29 cellular contexts compared by ENCODE assay signal in the genomic region with DNA sequence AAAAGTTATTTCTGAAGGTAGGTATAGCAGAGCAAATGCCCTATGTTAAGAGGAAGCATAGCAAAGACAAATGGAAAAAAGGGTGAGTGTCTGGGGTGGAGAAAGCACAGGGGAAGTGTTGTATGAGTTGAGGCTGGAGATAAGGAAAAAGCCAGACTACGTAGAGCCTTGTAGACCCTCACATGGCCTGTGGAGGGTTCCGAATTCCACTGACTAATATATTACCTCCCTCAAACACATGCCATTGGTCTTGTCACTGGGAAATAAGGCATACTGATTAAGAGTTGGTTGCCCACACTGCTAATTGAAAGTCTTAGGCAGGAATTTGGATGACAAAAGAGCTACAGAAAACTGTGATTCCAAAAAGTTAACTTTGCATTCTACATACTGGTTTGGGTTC.
"Had no signal": no experiment of that assay in that cellular context is flagged by ENCODE, and none has a peak within 500 bp of the region (broad histone marks: within the 10 kb centered on the region; RNA-seq: fewer than 3 reads in every experiment).

No MANE protein-coding gene starts in this region.

- H3K9me3 ChIP-seq: ascending aorta, breast epithelium, colonic mucosa had no signal

- H3K36me3 ChIP-seq: ascending aorta, breast epithelium, cardiac muscle cell, colonic mucosa, WERI-Rb-1 had no signal

- H3K4me1 ChIP-seq: ascending aorta, breast epithelium, colonic mucosa had no signal

- ATAC-seq: activated CD4-positive, alpha-beta T cell treated with anti-CD3 and anti-CD28 coated beads for 36 hours; activated CD8-positive, alpha-beta memory T cell treated with anti-CD3 and anti-CD28 coated beads, Interleukin-2, amount 10 ng/mL, durations not matched to agents 7 days and 5 days; activated CD8-positive, alpha-beta T cell treated with anti-CD3 and anti-CD28 coated beads, Interleukin-2, amount 10 ng/mL, durations not matched to agents 7 days and 5 days; activated naive CD4-positive, alpha-beta T cell treated with anti-CD3 and anti-CD28 coated beads, Interleukin-2, amount 50 U/mL, for 72 hours; activated T-cell treated with anti-CD3 and anti-CD28 coated beads, Interleukin-2, amount 50 U/mL, for 72 hours; esophagus mucosa had no signal

- H3K27ac ChIP-seq: ascending aorta, breast epithelium, cardiac muscle cell, colonic mucosa, epithelial cell of prostate, WERI-Rb-1 had no signal

- H3K36me3 Mint-ChIP-seq: activated CD4-positive, alpha-beta memory T cell treated with anti-CD3 and anti-CD28 coated beads for 36 hours; activated CD8-positive, alpha-beta memory T cell treated with anti-CD3 and anti-CD28 coated beads, Interleukin-2, amount 10 ng/mL, durations not matched to agents 7 days and 5 days; activated naive CD4-positive, alpha-beta T cell treated with anti-CD3 and anti-CD28 coated beads, Interleukin-2, amount 50 U/mL, for 72 hours; activated naive CD8-positive, alpha-beta T cell treated with anti-CD3 and anti-CD28 coated beads, Interleukin-2, amount 10 ng/mL, durations not matched to agents 7 days and 5 days; brain had no signal

- H3K9me3 Mint-ChIP-seq: activated CD4-positive, alpha-beta memory T cell treated with anti-CD3 and anti-CD28 coated beads for 36 hours; activated CD4-positive, alpha-beta T cell treated with anti-CD3 and anti-CD28 coated beads, Interleukin-2, amount 10 ng/mL, durations not matched to agents 24 days and 14 days; activated naive CD4-positive, alpha-beta T cell treated with anti-CD3 and anti-CD28 coated beads, Interleukin-2, amount 10 ng/mL, durations not matched to agents 7 days and 5 days; activated naive CD4-positive, alpha-beta T cell treated with anti-CD3 and anti-CD28 coated beads, Interleukin-2, amount 50 U/mL, for 72 hours; activated naive CD8-positive, alpha-beta T cell treated with anti-CD3 and anti-CD28 coated beads, Interleukin-2, amount 10 ng/mL, durations not matched to agents 7 days and 5 days; activated T-cell treated with anti-CD3 and anti-CD28 coated beads, Interleukin-2, amount 50 U/mL, for 72 hours; brain had no signal

- H3K27ac Mint-ChIP-seq: activated CD4-positive, alpha-beta memory T cell treated with anti-CD3 and anti-CD28 coated beads for 36 hours; activated CD4-positive, alpha-beta T cell treated with anti-CD3 and anti-CD28 coated beads for 36 hours; activated CD4-positive, alpha-beta T cell treated with anti-CD3 and anti-CD28 coated beads, Interleukin-2, amount 10 ng/mL, durations not matched to agents 24 days and 14 days; activated CD8-positive, alpha-beta memory T cell treated with anti-CD3 and anti-CD28 coated beads, Interleukin-2, amount 10 ng/mL, durations not matched to agents 7 days and 5 days; activated CD8-positive, alpha-beta T cell treated with anti-CD3 and anti-CD28 coated beads, Interleukin-2, amount 10 ng/mL, durations not matched to agents 7 days and 5 days; activated naive CD4-positive, alpha-beta T cell treated with anti-CD3 and anti-CD28 coated beads, Interleukin-2, amount 10 ng/mL, durations not matched to agents 7 days and 5 days; activated naive CD4-positive, alpha-beta T cell treated with anti-CD3 and anti-CD28 coated beads, Interleukin-2, amount 50 U/mL, for 72 hours; activated naive CD8-positive, alpha-beta T cell treated with anti-CD3 and anti-CD28 coated beads, Interleukin-2, amount 10 ng/mL, durations not matched to agents 7 days and 5 days; activated T-cell treated with anti-CD3 and anti-CD28 coated beads, Interleukin-2, amount 50 U/mL, for 72 hours had no signal

- H3K4me3 ChIP-seq: ascending aorta, breast epithelium, cardiac muscle cell, colonic mucosa had no signal

- H3K27me3 Mint-ChIP-seq: activated CD4-positive, alpha-beta memory T cell treated with anti-CD3 and anti-CD28 coated beads for 36 hours; activated CD4-positive, alpha-beta T cell treated with anti-CD3 and anti-CD28 coated beads for 36 hours; activated CD4-positive, alpha-beta T cell treated with anti-CD3 and anti-CD28 coated beads, Interleukin-2, amount 10 ng/mL, durations not matched to agents 24 days and 14 days; activated CD8-positive, alpha-beta memory T cell treated with anti-CD3 and anti-CD28 coated beads, Interleukin-2, amount 10 ng/mL, durations not matched to agents 7 days and 5 days; activated naive CD4-positive, alpha-beta T cell treated with anti-CD3 and anti-CD28 coated beads, Interleukin-2, amount 10 ng/mL, durations not matched to agents 7 days and 5 days; activated naive CD8-positive, alpha-beta T cell treated with anti-CD3 and anti-CD28 coated beads, Interleukin-2, amount 10 ng/mL, durations not matched to agents 7 days and 5 days; brain had no signal

- DNase-seq: activated CD4-positive, alpha-beta memory T cell treated with anti-CD3 and anti-CD28 coated beads for 36 hours; activated CD4-positive, alpha-beta T cell treated with anti-CD3 and anti-CD28 coated beads for 36 hours; activated CD4-positive, CD25-positive, alpha-beta regulatory T cell; activated CD4-positive, CD25-positive, alpha-beta regulatory T cell treated with anti-CD3 and anti-CD28 coated beads, Interleukin-2, amount 50 U/mL, for 72 hours; activated CD8-positive, alpha-beta memory T cell treated with anti-CD3 and anti-CD28 coated beads, Interleukin-2, amount 10 ng/mL, durations not matched to agents 7 days and 5 days; activated CD8-positive, alpha-beta memory T cell treated with anti-CD3 and anti-CD28 coated beads, Interleukin-2, amount 50 U/mL, for 4 hours; activated CD8-positive, alpha-beta T cell treated with anti-CD3 and anti-CD28 coated beads, Interleukin-2, amount 10 ng/mL, durations not matched to agents 7 days and 5 days; activated gamma-delta T cell; activated naive CD4-positive, alpha-beta T cell; activated naive CD4-positive, alpha-beta T cell treated with anti-CD3 and anti-CD28 coated beads, Interleukin-2, amount 10 ng/mL, durations not matched to agents 7 days and 5 days; activated naive CD8-positive, alpha-beta T cell treated with anti-CD3 and anti-CD28 coated beads, Interleukin-2, amount 10 ng/mL, durations not matched to agents 7 days and 5 days; activated T-cell treated with anti-CD3 and anti-CD28 coated beads, Interleukin-2, amount 50 U/mL, for 1 hour; activated T-cell treated with anti-CD3 and anti-CD28 coated beads, Interleukin-2, amount 50 U/mL, for 72 hours; central memory CD4-positive, alpha-beta T cell; cerebellar nuclear complex; colonic mucosa; effector CD8-positive, alpha-beta T cell; foreskin fibroblast; head of caudate nucleus; T-helper 2 cell; WERI-Rb-1 had no signal

- H3K4me3 Mint-ChIP-seq: activated CD4-positive, alpha-beta memory T cell treated with anti-CD3 and anti-CD28 coated beads for 36 hours; activated CD4-positive, alpha-beta T cell treated with anti-CD3 and anti-CD28 coated beads for 36 hours; activated CD4-positive, alpha-beta T cell treated with anti-CD3 and anti-CD28 coated beads, Interleukin-2, amount 10 ng/mL, durations not matched to agents 24 days and 14 days; activated CD8-positive, alpha-beta memory T cell treated with anti-CD3 and anti-CD28 coated beads, Interleukin-2, amount 10 ng/mL, durations not matched to agents 7 days and 5 days; activated CD8-positive, alpha-beta T cell treated with anti-CD3 and anti-CD28 coated beads, Interleukin-2, amount 10 ng/mL, durations not matched to agents 7 days and 5 days; activated naive CD4-positive, alpha-beta T cell treated with anti-CD3 and anti-CD28 coated beads, Interleukin-2, amount 10 ng/mL, durations not matched to agents 7 days and 5 days; activated naive CD8-positive, alpha-beta T cell treated with anti-CD3 and anti-CD28 coated beads, Interleukin-2, amount 10 ng/mL, durations not matched to agents 7 days and 5 days; activated T-cell treated with anti-CD3 and anti-CD28 coated beads, Interleukin-2, amount 50 U/mL, for 72 hours had no signal

- H3K27me3 ChIP-seq: ascending aorta, breast epithelium, cardiac muscle cell, colonic mucosa had no signal
